In the genomic region with DNA sequence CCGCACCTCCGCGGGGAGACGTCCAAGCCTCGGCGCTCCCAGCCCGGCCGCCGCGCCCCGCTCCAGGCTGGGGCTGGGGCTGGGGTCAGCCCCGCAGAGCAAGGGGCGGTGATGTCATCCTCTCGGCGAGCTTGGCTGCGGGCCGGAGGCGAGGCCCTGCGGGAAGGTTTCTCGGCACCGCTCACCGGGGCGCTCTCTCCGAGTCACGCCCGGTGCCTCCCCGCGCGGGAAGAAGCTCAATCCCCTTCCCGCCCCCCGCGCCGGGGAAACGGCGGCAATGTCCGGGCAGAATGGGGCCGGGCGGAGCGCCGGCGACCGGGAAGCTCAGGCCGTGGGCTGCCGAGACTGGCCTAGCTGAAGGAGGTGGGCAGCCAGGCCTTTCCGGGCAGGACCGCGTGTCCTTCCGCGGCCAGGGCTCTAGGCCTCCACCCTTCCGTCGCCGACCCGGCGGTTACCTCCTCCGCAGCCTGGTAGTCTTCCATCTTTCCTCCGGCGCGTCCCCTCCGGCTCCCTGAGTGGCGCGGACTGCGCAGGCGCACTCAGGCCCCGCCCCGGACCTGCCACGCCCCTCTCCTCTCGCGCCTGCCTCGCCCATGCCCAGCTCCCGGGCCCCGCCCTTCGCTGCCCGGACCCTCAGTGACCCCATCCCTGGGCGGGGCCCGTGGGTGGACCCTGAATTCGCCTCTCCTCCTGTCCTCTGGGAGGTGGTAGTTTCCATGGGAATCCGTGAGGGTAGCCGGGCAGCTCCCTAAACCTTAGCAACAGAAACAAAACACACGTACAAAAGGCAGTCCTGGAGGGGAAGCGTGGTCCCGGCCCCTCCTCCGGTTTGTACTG, we compare ENCODE assay signal across 8 cellular contexts.
A peak's percentile ranks its signal among the peaks of the same experiment; 100 is the strongest.
DNase-seq lines count a peak whose midpoint lies in the region; ATAC-seq lines count a peak whose summit lies in the region.

A gene (minus strand): TSS at position 517 of the 837 bp plus-strand sequence. CDS start 35 bp downstream, at position 482.

- peak; percentile 97 for DNase-seq in AG08395 (ENCODE audit: low spot score)
- DNase-seq in NCI-H226: peak; percentile 90
- peak; percentile 86 for DNase-seq in cerebellar cortex (ENCODE audit: low spot score)
- DNase-seq in islet precursor cell: peak; percentile 96
- DNase-seq in stimulated activated CD4-positive, alpha-beta T cell treated with anti-CD3 and anti-CD28 coated beads, Interleukin-12 subunit alpha, Interleukin-12 subunit beta, amount 100 ng/mL, for 48 hours (ENCODE audit: low read depth in 2 of 3, low spot score in 1 of 3): peak; percentile 85 to 93 (median 91)

- ATAC-seq in GM18870 (IDR thresholded peaks at IDR 0.05; ENCODE audit: unreplicated experiment) (peak; percentile 26), HG03108 (IDR thresholded peaks at IDR 0.05; ENCODE audit: unreplicated experiment) (peak; percentile 56)
- peak; percentile 27 to 49 for ATAC-seq in activated CD4-positive, CD25-positive, alpha-beta regulatory T cell treated with anti-CD3 and anti-CD28 coated beads, Interleukin-2, amount 50 U/mL, for 24 hours

Comparison
In these comparisons a context has a peak if more than half of its experiments do, and no peak if none do; other contexts are left out.
1. Peak in every context shown above with its lines: DNase-seq and ATAC-seq.